Comparison of ENCODE assay signal across 8 cellular contexts in genomic region chr17:67963145-67963572, GRCh38. TPM values are rescaled to one million over a fixed set of nuclear protein-coding genes. Genes with fewer than 3 reads are reported as not detected.
DNase-seq lines count a peak whose midpoint lies in the region; ATAC-seq and TF ChIP-seq lines count a peak whose summit lies in the region.
"Not testable (repeated sequence)": the region's sequence is repeated elsewhere in the genome, so short reads cannot be mapped to it uniquely, and the experiment has no call there.

No MANE protein-coding gene starts in this region.

- H3K27ac Mint-ChIP-seq in activated CD4-positive, alpha-beta memory T cell treated with anti-CD3 and anti-CD28 coated beads, Interleukin-2, amount 10 ng/mL, durations not matched to agents 7 days and 5 days = peak overlapping the region; percentile 69

- H3K9me2 ChIP-seq in OCI-LY1 (ENCODE audit: low read depth, low read length) = not testable (repeated sequence)

- ATAC-seq in GM18861 (IDR thresholded peaks at IDR 0.05; ENCODE audit: unreplicated experiment) = peak; percentile 62

- POLR2A ChIA-PET in activated CD4-positive, alpha-beta memory T cell treated with anti-CD3 and anti-CD28 coated beads, Interleukin-2, amount 10 ng/mL, durations not matched to agents 7 days and 5 days (lab: Charles Lee) = not testable (repeated sequence)

- not testable (repeated sequence) for H3K4me2 ChIP-seq in OCI-LY1 (ENCODE audit: low read length)

- not testable (repeated sequence) for H3K27me3 ChIP-seq in OCI-LY1 (ENCODE audit: insufficient read depth, low read length); kidney epithelial cell (ENCODE audit: control insufficient read depth, insufficient read depth, low read length)

- not testable (repeated sequence) for H3K9me3 ChIP-seq in OCI-LY1 (ENCODE audit: low read length)

- in situ Hi-C loops in ACHN (cut with HindIII; ENCODE audit: low pct_ligation_motif_present, low pct_unique_long_range_greater_than_20kb, low sequenced_read_pairs) = not testable (repeated sequence)

- DNase-seq in ACHN (peak; percentile 72), cerebellum (ENCODE audit: low spot score) (peak; percentile 48), kidney epithelial cell (ENCODE audit: low read depth) (peak; percentile 2)
- DNase-seq in activated CD4-positive, alpha-beta memory T cell treated with anti-CD3 and anti-CD28 coated beads, Interleukin-2, amount 10 ng/mL, durations not matched to agents 7 days and 5 days = peak; percentile 75
- peak; percentile 82 for DNase-seq in stimulated activated CD4-positive, alpha-beta T cell treated with anti-CD3 and anti-CD28 coated beads, Interleukin-15, amount 100 ng/mL, for 24 hours

- not testable (repeated sequence) for H3K27me3 Mint-ChIP-seq in activated CD4-positive, alpha-beta memory T cell treated with anti-CD3 and anti-CD28 coated beads, Interleukin-2, amount 10 ng/mL, durations not matched to agents 7 days and 5 days

- H3K4me1 ChIP-seq in OCI-LY1 (ENCODE audit: insufficient read depth, low read length, severe bottlenecking) = not testable (repeated sequence)

- TF ChIP-seq CTCF in LNCAP (IDR thresholded peaks at IDR 0.05) (peak; percentile 70), OCI-LY1 (IDR thresholded peaks at IDR 0.05; ENCODE audit: low read length) (peak; percentile 55), kidney epithelial cell (IDR thresholded peaks at IDR 0.05; ENCODE audit: insufficient read depth, low read length, poor library complexity, severe bottlenecking) (peak; percentile 49)

- not testable (repeated sequence) for H3K9ac ChIP-seq in OCI-LY1 (ENCODE audit: low read length)

- CTCF ChIA-PET in activated CD4-positive, alpha-beta memory T cell treated with anti-CD3 and anti-CD28 coated beads, Interleukin-2, amount 10 ng/mL, durations not matched to agents 7 days and 5 days (lab: Charles Lee) = interaction anchor here (0.6 to 2.0 kb wide), 6 partner anchors 8 to 57 kb away, joined by 3 to 9 read pairs (median 4); no protein-coding TSS in a partner anchor

- H3K27ac ChIP-seq in OCI-LY1 (ENCODE audit: low read depth, low read length, poor library complexity, severe bottlenecking) = peak overlapping the region; percentile 39

- H3K4me1 Mint-ChIP-seq in activated CD4-positive, alpha-beta memory T cell treated with anti-CD3 and anti-CD28 coated beads, Interleukin-2, amount 10 ng/mL, durations not matched to agents 7 days and 5 days = not testable (repeated sequence)

- not testable (repeated sequence) for H3F3A ChIP-seq in OCI-LY1 (ENCODE audit: insufficient read depth, low read length)

- not testable (repeated sequence) for H3K79me2 ChIP-seq in OCI-LY1 (ENCODE audit: insufficient read depth, low read length)

- H2AFZ ChIP-seq in OCI-LY1 (ENCODE audit: low read length) = not testable (repeated sequence)

- H4K20me1 ChIP-seq in OCI-LY1 (ENCODE audit: insufficient read depth, low read length) = not testable (repeated sequence)

- H3K4me3 ChIP-seq in OCI-LY1 (ENCODE audit: low read depth, low read length, poor library complexity, severe bottlenecking); kidney epithelial cell (ENCODE audit: low read depth, low read length): not testable (repeated sequence)

- H3K9me3 Mint-ChIP-seq in activated CD4-positive, alpha-beta memory T cell treated with anti-CD3 and anti-CD28 coated beads, Interleukin-2, amount 10 ng/mL, durations not matched to agents 7 days and 5 days = not testable (repeated sequence)

- peaks cover 44% of the 10 kb centered on the region for H3K36me3 Mint-ChIP-seq in activated CD4-positive, alpha-beta memory T cell treated with anti-CD3 and anti-CD28 coated beads, Interleukin-2, amount 10 ng/mL, durations not matched to agents 7 days and 5 days (ENCODE audit: low read depth)

- not testable (repeated sequence) for H3K4me3 Mint-ChIP-seq in activated CD4-positive, alpha-beta memory T cell treated with anti-CD3 and anti-CD28 coated beads, Interleukin-2, amount 10 ng/mL, durations not matched to agents 7 days and 5 days

- H3K36me3 ChIP-seq in OCI-LY1 (ENCODE audit: insufficient read depth, low read length) = peaks cover 73% of the 10 kb centered on the region
- H3K36me3 ChIP-seq in kidney epithelial cell (ENCODE audit: control insufficient read depth, insufficient read depth, low read length) = not testable (repeated sequence)

RNA-seq across cellular contexts. Expression of gene C17orf58, which starts 33.1 kb away (rescaled TPM):
- 10 to 100 TPM; 12.4 TPM for total RNA-seq in activated CD4-positive, alpha-beta memory T cell treated with anti-CD3 and anti-CD28 coated beads, Interleukin-2, amount 10 ng/mL, durations not matched to agents 7 days and 5 days
- 17.0 TPM for total RNA-seq in cerebellum
- total RNA-seq in kidney epithelial cell = 10.4 and 14.7 TPM in 2 replicates

Comparison
In these comparisons a context has a peak if more than half of its experiments do, and no peak if none do; other contexts are left out.
1. DNase-seq: peak in every context shown above with its lines; median percentile 82 in stimulated activated CD4-positive, alpha-beta T cell treated with anti-CD3 and anti-CD28 coated beads, Interleukin-15, amount 100 ng/mL, for 24 hours; 75 in activated CD4-positive, alpha-beta memory T cell treated with anti-CD3 and anti-CD28 coated beads, Interleukin-2, amount 10 ng/mL, durations not matched to agents 7 days and 5 days; 72 in ACHN; 48 in cerebellum; 2 in kidney epithelial cell.